Comparison of ENCODE assay signal across 11 cellular contexts in genomic region chr12:124321556-124322270, GRCh38. TPM values are rescaled to one million over a fixed set of nuclear protein-coding genes. Genes with fewer than 3 reads are reported as not detected.
A peak's percentile ranks its signal among the peaks of the same experiment; 100 is the strongest.
DNase-seq lines count a peak whose midpoint lies in the region; ATAC-seq and TF ChIP-seq lines count a peak whose summit lies in the region.
"Had no signal": no experiment of that assay in that cellular context is flagged by ENCODE, and none has a peak within 500 bp of the region (broad histone marks: within the 10 kb centered on the region; RNA-seq: fewer than 3 reads in every experiment).

No MANE protein-coding gene starts in this region.

- H3K9me3 ChIP-seq in mammary epithelial cell (replicated peaks; ENCODE audit: insufficient read depth, low read length) (peaks cover 18% of the 10 kb centered on the region), osteoblast (ENCODE audit: low read depth, low read length) (peaks cover 9% of the 10 kb centered on the region), MM.1S (replicated peaks; ENCODE audit: insufficient read depth, low read length) (no peaks in the 10 kb centered on the region)
- peaks cover 6 to 22% (median 9%) of the 10 kb centered on the region in 3 experiments for H3K9me3 ChIP-seq in naive thymus-derived CD4-positive, alpha-beta T cell (ENCODE audit: control insufficient read depth in 2 of 3, low read length in 3 of 3)

- ATAC-seq in HG02852 (IDR thresholded peaks at IDR 0.05; ENCODE audit: unreplicated experiment): peak; percentile 16
- no peak for ATAC-seq in naive thymus-derived CD4-positive, alpha-beta T cell
- no peak for ATAC-seq in HG03139 (IDR thresholded peaks at IDR 0.05; ENCODE audit: unreplicated experiment)

- 70% methylated on average over 3 of the region's 7 CpGs for whole genome bisulfite sequencing in mammary epithelial cell (ENCODE audit: low coverage, missing lambda C conversion rate)

- H3K9ac ChIP-seq in mammary epithelial cell (ENCODE audit: insufficient read depth, low read length) (no peak overlapping the region), MM.1S (ENCODE audit: low read length) (no peak overlapping the region)

- H3F3A ChIP-seq in MM.1S (ENCODE audit: insufficient read depth, low read length): no peaks in the 10 kb centered on the region

- H3K4me3 ChIP-seq in mammary epithelial cell (replicated peaks in 1 of 3; ENCODE audit: insufficient read depth in 1 of 3, low read depth in 2 of 3, low read length in 3 of 3): no peak overlapping the region
- H3K4me3 ChIP-seq in osteoblast (ENCODE audit: insufficient read depth, low read length): no peak overlapping the region
- no peak overlapping the region for H3K4me3 ChIP-seq in MM.1S (ENCODE audit: low read length)
- no peak overlapping the region for H3K4me3 ChIP-seq in naive thymus-derived CD4-positive, alpha-beta T cell (ENCODE audit: low read length)

- no peaks in the 10 kb centered on the region for H3K9me2 ChIP-seq in MM.1S (replicated peaks; ENCODE audit: insufficient read depth, low read length)

- no peak overlapping the region for H3K27ac ChIP-seq in mammary epithelial cell (ENCODE audit: insufficient read depth, low read depth, low read length)
- H3K27ac ChIP-seq in osteoblast (ENCODE audit: low read depth, low read length): no peak overlapping the region
- H3K27ac ChIP-seq in MM.1S (ENCODE audit: low read length): no peak overlapping the region
- no peak overlapping the region for H3K27ac ChIP-seq in naive thymus-derived CD4-positive, alpha-beta T cell (ENCODE audit: low read depth, low read length)

- H3K36me3 ChIP-seq in mammary epithelial cell (ENCODE audit: insufficient read depth, low read length) (peaks cover 9% of the 10 kb centered on the region), osteoblast (ENCODE audit: insufficient read depth, low read length) (peaks cover 31% of the 10 kb centered on the region), MM.1S (replicated peaks; ENCODE audit: insufficient read depth, low read length) (no peaks in the 10 kb centered on the region)
- H3K36me3 ChIP-seq in naive thymus-derived CD4-positive, alpha-beta T cell (ENCODE audit: control insufficient read depth in 2 of 3, insufficient read depth in 3 of 3, low read length in 3 of 3): peaks cover 0 to 33% (median 8%) of the 10 kb centered on the region in 3 experiments

- H2AFZ ChIP-seq in mammary epithelial cell (ENCODE audit: low read depth, low read length) (no peak overlapping the region), osteoblast (ENCODE audit: low read length) (no peak overlapping the region), MM.1S (ENCODE audit: low read length) (no peak overlapping the region)

- peaks cover 0 to 19% (median 12%) of the 10 kb centered on the region in 11 donors for H3K9me3 Mint-ChIP-seq in naive thymus-derived CD4-positive, alpha-beta T cell
- H3K9me3 Mint-ChIP-seq: natural killer cell had no signal

- in situ Hi-C loops in mammary epithelial cell (cut with MboI; ENCODE audit: low sequenced_read_pairs in 2 of 2): loop anchor here in 1 of 2 donors (5.0 kb wide), 1 partner anchor 274 kb away; no protein-coding TSS in a partner anchor

- POLR2A ChIA-PET in naive thymus-derived CD4-positive, alpha-beta T cell (lab: Charles Lee): interaction anchor here (0.6 kb wide), 1 partner anchor 23 kb away, joined by 3 read pairs; no protein-coding TSS in a partner anchor

- DNase-seq in mammary epithelial cell: peak; percentile 9
- DNase-seq in osteoblast (ENCODE audit: insufficient read length, low spot score, missing footprints): peak; percentile 94
- no peak for DNase-seq in pons (ENCODE audit: low spot score)
- no peak for DNase-seq in MM.1S
- no peak for DNase-seq in naive thymus-derived CD4-positive, alpha-beta T cell

- no TSS peak for BruUV-seq in mammary epithelial cell (replicated peaks; lab: Mats Ljungman, UMichigan)

- no peaks in the 10 kb centered on the region for H3K27me3 Mint-ChIP-seq in naive thymus-derived CD4-positive, alpha-beta T cell

- H4K20me1 ChIP-seq in mammary epithelial cell (ENCODE audit: insufficient read depth, low read length) (no peaks in the 10 kb centered on the region), osteoblast (ENCODE audit: insufficient read depth, low read length) (peaks cover 3% of the 10 kb centered on the region), MM.1S (ENCODE audit: insufficient read depth, low read length) (no peaks in the 10 kb centered on the region)

- H3K4me3 Mint-ChIP-seq in naive thymus-derived CD4-positive, alpha-beta T cell: no peak overlapping the region
- H3K4me3 Mint-ChIP-seq: natural killer cell; T-helper 2 cell treated with Interferon-gamma antibody and Interleukin-4, amounts not matched to agents 5 μg/mL and 100 μg/mL, for 36 hours had no signal

- H3K27me3 ChIP-seq in mammary epithelial cell (ENCODE audit: insufficient read depth, low read length): no peaks in the 10 kb centered on the region
- H3K27me3 ChIP-seq in osteoblast (ENCODE audit: insufficient read depth, low read length): peaks cover 4% of the 10 kb centered on the region
- no peaks in the 10 kb centered on the region for H3K27me3 ChIP-seq in MM.1S (replicated peaks; ENCODE audit: insufficient read depth, low read length)
- H3K27me3 ChIP-seq in naive thymus-derived CD4-positive, alpha-beta T cell (ENCODE audit: control insufficient read depth in 2 of 2, insufficient read depth in 2 of 2, low read length in 2 of 2): no peaks in the 10 kb centered on the region

- H3K4me1 ChIP-seq in mammary epithelial cell (ENCODE audit: insufficient read depth, low read length) (no peaks in the 10 kb centered on the region), osteoblast (ENCODE audit: insufficient read depth, low read length) (peaks cover 7% of the 10 kb centered on the region), MM.1S (ENCODE audit: low read length) (no peaks in the 10 kb centered on the region)
- no peaks in the 10 kb centered on the region for H3K4me1 ChIP-seq in naive thymus-derived CD4-positive, alpha-beta T cell (ENCODE audit: control insufficient read depth in 2 of 2, insufficient read depth in 2 of 2, low read length in 2 of 2)

- H3K79me2 ChIP-seq in mammary epithelial cell (ENCODE audit: insufficient read depth, low read length) (no peaks in the 10 kb centered on the region), osteoblast (ENCODE audit: insufficient read depth, low read length) (no peaks in the 10 kb centered on the region), MM.1S (ENCODE audit: low read length) (no peaks in the 10 kb centered on the region)

- H3K4me2 ChIP-seq in mammary epithelial cell (ENCODE audit: insufficient read depth, low read depth, low read length) (no peak overlapping the region), osteoblast (ENCODE audit: insufficient read depth, low read length) (no peak overlapping the region), MM.1S (ENCODE audit: low read depth, low read length) (no peak overlapping the region)

- no peak for TF ChIP-seq CTCF in mammary epithelial cell (conservative IDR thresholded peaks at IDR 0.05 in 1 of 2, IDR thresholded peaks at IDR 0.05 in 1 of 2; ENCODE audit: extremely low read depth in 1 of 2, insufficient read depth in 1 of 2, low read depth in 1 of 2, low read length in 2 of 2)
- no peak for TF ChIP-seq CTCF in osteoblast (IDR thresholded peaks at IDR 0.05; ENCODE audit: extremely low read depth, low read depth, low read length)
- TF ChIP-seq CTCF in MM.1S (IDR thresholded peaks at IDR 0.05; ENCODE audit: low read length): no peak

- dilution Hi-C loops in mammary epithelial cell (cut with HindIII; ENCODE audit: low sequenced_read_pairs): no loop called here

- H3K27ac Mint-ChIP-seq in naive thymus-derived CD4-positive, alpha-beta T cell: no peak overlapping the region
- H3K27ac Mint-ChIP-seq: T-helper 2 cell treated with Interferon-gamma antibody and Interleukin-4, amounts not matched to agents 5 μg/mL and 100 μg/mL, for 36 hours had no signal

- peaks cover 0 to 2% (median 0%) of the 10 kb centered on the region in 7 donors for H3K4me1 Mint-ChIP-seq in naive thymus-derived CD4-positive, alpha-beta T cell
- H3K4me1 Mint-ChIP-seq: natural killer cell had no signal

- CTCF ChIA-PET in mammary epithelial cell (lab: Charles Lee; ENCODE audit: low non-redundant PET): interaction anchor here (0.7 kb wide), 1 partner anchor 34 kb away, joined by 3 read pairs; no protein-coding TSS in a partner anchor
- CTCF ChIA-PET in naive thymus-derived CD4-positive, alpha-beta T cell (lab: Charles Lee): no interaction called here

- intact Hi-C loops in mammary epithelial cell (cut with micrococcal nuclease): loop anchor here (1.0 to 2.0 kb wide), 5 partner anchors 159 to 451 kb away; no protein-coding TSS in a partner anchor
- intact Hi-C loops in naive thymus-derived CD4-positive, alpha-beta T cell (cut with micrococcal nuclease): loop anchor here (1.0 kb wide), 1 partner anchor 285 kb away; no protein-coding TSS in a partner anchor

- peaks cover 4 to 29% (median 19%) of the 10 kb centered on the region in 5 donors for H3K36me3 Mint-ChIP-seq in naive thymus-derived CD4-positive, alpha-beta T cell
- H3K36me3 Mint-ChIP-seq: natural killer cell had no signal

- peak; percentile 15 for TF ChIP-seq POLR2A in GM19193 (IDR thresholded peaks at IDR 0.05; ENCODE audit: extremely low read depth, insufficient read depth, insufficient read length)

RNA-seq across cellular contexts. Expression of gene RFLNA, which starts 26.8 kb away (rescaled TPM):
- total RNA-seq in mammary epithelial cell (1 to 10 TPM in 1 of 2 donors, not detected in 1; 4.5 TPM), osteoblast (15.9 and 16.2 TPM in 2 replicates)
- 0.20 TPM for polyA plus RNA-seq in mammary epithelial cell
- not detected for polyA minus RNA-seq in mammary epithelial cell
- total RNA-seq in naive thymus-derived CD4-positive, alpha-beta T cell: not detected
- polyA plus RNA-seq in naive thymus-derived CD4-positive, alpha-beta T cell: under 1 TPM in 1 of 2 donors, not detected in 1; 0.09 TPM
- total RNA-seq: activated CD8-positive, alpha-beta memory T cell treated with anti-CD3 and anti-CD28 coated beads for 36 hours had no signal

Comparison
In these comparisons a context has a peak if more than half of its experiments do, and no peak if none do; other contexts are left out.
1. DNase-seq: peak in mammary epithelial cell (single experiment) and osteoblast (single experiment); none in pons (single experiment), MM.1S (single experiment) and naive thymus-derived CD4-positive, alpha-beta T cell (0 of 9).